In the genomic region with DNA sequence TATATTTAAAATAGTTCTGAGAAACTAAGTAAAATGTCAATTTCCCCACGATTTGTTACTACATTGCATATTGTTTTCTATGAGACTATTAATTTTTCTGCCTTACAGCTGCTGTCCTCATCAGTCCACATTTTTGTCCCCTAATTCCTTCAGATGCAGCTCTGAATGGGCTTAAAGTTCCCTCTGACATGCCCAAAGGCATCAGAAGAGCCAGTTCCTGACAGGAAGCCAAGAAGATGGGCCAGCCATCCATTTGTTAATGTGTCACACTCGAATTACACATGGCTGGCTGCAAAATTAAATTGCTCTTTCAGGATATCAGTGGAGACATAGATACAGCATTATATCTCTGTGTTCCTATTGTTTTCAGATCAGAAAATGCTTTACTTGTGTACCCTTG, we compare ENCODE assay signal across 21 cellular contexts.
"Had no signal": no experiment of that assay in that cellular context is flagged by ENCODE, and none has a peak within 500 bp of the region (broad histone marks: within the 10 kb centered on the region; RNA-seq: fewer than 3 reads in every experiment).

No MANE protein-coding gene starts in this region.

- DNase-seq: activated CD4-positive, alpha-beta T cell treated with anti-CD3 and anti-CD28 coated beads for 36 hours; activated CD4-positive, CD25-positive, alpha-beta regulatory T cell; activated CD8-positive, alpha-beta memory T cell treated with anti-CD3 and anti-CD28 coated beads, Interleukin-2, amount 10 ng/mL, durations not matched to agents 7 days and 5 days; activated CD8-positive, alpha-beta T cell treated with anti-CD3 and anti-CD28 coated beads, Interleukin-2, amount 10 ng/mL, durations not matched to agents 7 days and 5 days; activated naive CD4-positive, alpha-beta T cell; activated T-cell treated with anti-CD3 and anti-CD28 coated beads, Interleukin-2, amount 50 U/mL, for 48 hours; cerebellar nuclear complex; dorsolateral prefrontal cortex; heart left ventricle; hypothalamus; left lung; lower lobe of right lung; mucosa of descending colon; stimulated activated CD4-positive, alpha-beta T cell treated with anti-CD3 and anti-CD28 coated beads, Interleukin-12 subunit alpha, Interleukin-12 subunit beta, amount 100 ng/mL, for 4 hours; stimulated activated CD4-positive, alpha-beta T cell treated with anti-CD3 and anti-CD28 coated beads, Interleukin-4, amount 100 ng/mL, for 1 hour; stimulated activated naive CD8-positive, alpha-beta T cell treated with anti-CD3 and anti-CD28 coated beads, Interleukin-15, Interleukin-2, amounts not matched to agents 100 U/mL and 50 U/mL, for 24 hours; testis; transverse colon had no signal

- H3K4me3 Mint-ChIP-seq: activated CD4-positive, alpha-beta T cell treated with anti-CD3 and anti-CD28 coated beads for 36 hours; activated CD8-positive, alpha-beta memory T cell treated with anti-CD3 and anti-CD28 coated beads, Interleukin-2, amount 10 ng/mL, durations not matched to agents 7 days and 5 days; activated CD8-positive, alpha-beta T cell treated with anti-CD3 and anti-CD28 coated beads, Interleukin-2, amount 10 ng/mL, durations not matched to agents 7 days and 5 days; nephron had no signal

- H3K27ac Mint-ChIP-seq: activated CD4-positive, alpha-beta T cell treated with anti-CD3 and anti-CD28 coated beads for 36 hours; activated CD8-positive, alpha-beta memory T cell treated with anti-CD3 and anti-CD28 coated beads, Interleukin-2, amount 10 ng/mL, durations not matched to agents 7 days and 5 days; activated CD8-positive, alpha-beta T cell treated with anti-CD3 and anti-CD28 coated beads, Interleukin-2, amount 10 ng/mL, durations not matched to agents 7 days and 5 days; activated naive CD4-positive, alpha-beta T cell treated with anti-CD3 and anti-CD28 coated beads, Interleukin-2, amount 50 U/mL, for 72 hours; nephron; progenitor cell of endocrine pancreas had no signal

- H3K27me3 Mint-ChIP-seq: activated CD4-positive, alpha-beta T cell treated with anti-CD3 and anti-CD28 coated beads for 36 hours; activated CD8-positive, alpha-beta memory T cell treated with anti-CD3 and anti-CD28 coated beads, Interleukin-2, amount 10 ng/mL, durations not matched to agents 7 days and 5 days; progenitor cell of endocrine pancreas had no signal

- H3K36me3 Mint-ChIP-seq: activated CD8-positive, alpha-beta memory T cell treated with anti-CD3 and anti-CD28 coated beads, Interleukin-2, amount 10 ng/mL, durations not matched to agents 7 days and 5 days; activated naive CD4-positive, alpha-beta T cell treated with anti-CD3 and anti-CD28 coated beads, Interleukin-2, amount 50 U/mL, for 72 hours had no signal

- H3K4me1 Mint-ChIP-seq: activated CD4-positive, alpha-beta T cell treated with anti-CD3 and anti-CD28 coated beads for 36 hours; activated CD8-positive, alpha-beta memory T cell treated with anti-CD3 and anti-CD28 coated beads, Interleukin-2, amount 10 ng/mL, durations not matched to agents 7 days and 5 days had no signal
